Comparison of ENCODE assay signal across 11 cellular contexts in the genomic region with DNA sequence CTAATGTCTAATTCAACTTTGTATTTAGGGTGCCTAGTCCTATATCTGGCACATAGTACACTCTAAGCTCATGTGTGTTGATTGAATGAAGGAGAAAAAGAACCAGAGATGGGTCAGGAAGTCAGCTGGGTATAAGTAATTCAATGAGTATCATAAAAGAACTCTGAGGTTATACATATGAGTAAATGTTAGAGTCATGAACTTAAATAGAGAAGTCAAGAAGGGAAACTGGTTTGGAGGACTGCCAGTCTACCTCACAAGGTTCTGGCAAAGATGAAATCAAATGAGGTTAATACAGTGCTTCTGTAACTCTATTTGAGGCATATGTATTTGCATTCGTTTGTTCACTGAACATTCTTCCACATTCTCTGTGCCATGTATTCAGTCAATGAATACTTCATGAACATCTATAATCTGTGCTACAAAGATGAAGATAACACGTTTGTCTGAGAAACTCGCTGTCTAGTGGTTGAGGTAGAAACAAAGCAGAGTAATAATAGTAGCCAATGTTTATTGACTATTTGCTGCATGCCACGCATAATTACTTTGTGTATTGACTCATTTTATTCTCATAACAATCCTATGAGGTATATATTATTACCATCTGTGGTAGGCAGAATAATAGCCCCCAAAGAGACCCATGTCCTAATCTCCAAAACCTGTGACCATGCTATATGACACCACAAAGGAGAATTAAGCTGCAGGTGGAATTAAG.
DNase-seq lines count a peak whose midpoint lies in the region; ATAC-seq and TF ChIP-seq lines count a peak whose summit lies in the region.
"Had no signal": no experiment of that assay in that cellular context is flagged by ENCODE, and none has a peak within 500 bp of the region (broad histone marks: within the 10 kb centered on the region; RNA-seq: fewer than 3 reads in every experiment).

No MANE protein-coding gene starts in this region.

- peaks cover 4% of the 10 kb centered on the region for H3K27me3 Mint-ChIP-seq in activated CD8-positive, alpha-beta memory T cell treated with anti-CD3 and anti-CD28 coated beads, Interleukin-2, amount 10 ng/mL, durations not matched to agents 7 days and 5 days
- H3K27me3 Mint-ChIP-seq in activated CD8-positive, alpha-beta T cell treated with anti-CD3 and anti-CD28 coated beads, Interleukin-2, amount 10 ng/mL, durations not matched to agents 7 days and 5 days (ENCODE audit: low read depth): no peaks in the 10 kb centered on the region
- no peaks in the 10 kb centered on the region for H3K27me3 Mint-ChIP-seq in chondrocyte (ENCODE audit: low read depth)

- peaks cover 67% of the 10 kb centered on the region for H3K4me1 Mint-ChIP-seq in activated CD8-positive, alpha-beta memory T cell treated with anti-CD3 and anti-CD28 coated beads, Interleukin-2, amount 10 ng/mL, durations not matched to agents 7 days and 5 days
- peaks cover 72% of the 10 kb centered on the region for H3K4me1 Mint-ChIP-seq in activated CD8-positive, alpha-beta T cell treated with anti-CD3 and anti-CD28 coated beads, Interleukin-2, amount 10 ng/mL, durations not matched to agents 7 days and 5 days (ENCODE audit: low read depth)
- peaks cover 55% of the 10 kb centered on the region for H3K4me1 Mint-ChIP-seq in stimulated activated effector memory CD8-positive, alpha-beta T cell treated with anti-CD3 and anti-CD28 coated beads, Interleukin-12 subunit alpha, Interleukin-12 subunit beta, amount 100 ng/mL, for 72 hours
- H3K4me1 Mint-ChIP-seq in chondrocyte (ENCODE audit: low read depth): peaks cover 19% of the 10 kb centered on the region
- H3K4me1 Mint-ChIP-seq: GM23338 had no signal

- no peak for TF ChIP-seq CTCF in chondrocyte (IDR thresholded peaks at IDR 0.05)

- CTCF ChIA-PET in activated CD8-positive, alpha-beta memory T cell treated with anti-CD3 and anti-CD28 coated beads, Interleukin-2, amount 10 ng/mL, durations not matched to agents 7 days and 5 days (lab: Charles Lee): interaction anchor here (0.5 to 2.4 kb wide), 5 partner anchors 11 to 294 kb away, joined by 3 to 9 read pairs (median 4); no protein-coding TSS in a partner anchor
- CTCF ChIA-PET in activated CD8-positive, alpha-beta T cell treated with anti-CD3 and anti-CD28 coated beads, Interleukin-2, amount 10 ng/mL, durations not matched to agents 7 days and 5 days (lab: Charles Lee): interaction anchor here (0.8 to 8.7 kb wide), 8 partner anchors 10 to 102 kb away, joined by 3 to 63 read pairs (median 17); partner anchors contain the start of gene PTGER2

- POLR2A ChIA-PET in activated CD8-positive, alpha-beta T cell treated with anti-CD3 and anti-CD28 coated beads, Interleukin-2, amount 10 ng/mL, durations not matched to agents 7 days and 5 days (lab: Charles Lee): interaction anchor here (0.6 to 4.7 kb wide), 3 partner anchors 51 to 282 kb away, joined by 3 to 30 read pairs (median 18); partner anchors contain the start of gene PTGER2

- peak; percentile 47 for DNase-seq in activated CD8-positive, alpha-beta memory T cell treated with anti-CD3 and anti-CD28 coated beads, Interleukin-2, amount 10 ng/mL, durations not matched to agents 7 days and 5 days
- no peak for DNase-seq in activated CD8-positive, alpha-beta memory T cell treated with anti-CD3 and anti-CD28 coated beads for 24 hours
- DNase-seq in activated CD8-positive, alpha-beta T cell treated with anti-CD3 and anti-CD28 coated beads, Interleukin-2, amount 10 ng/mL, durations not matched to agents 7 days and 5 days: no peak
- no peak for DNase-seq in stimulated activated effector memory CD8-positive, alpha-beta T cell treated with anti-CD3 and anti-CD28 coated beads, Interleukin-12 subunit alpha, Interleukin-12 subunit beta, amount 100 ng/mL, for 72 hours (ENCODE audit: low spot score in 2 of 2)
- DNase-seq in cerebellar cortex (ENCODE audit: low spot score): no peak
- no peak for DNase-seq in chondrocyte (ENCODE audit: low spot score)
- DNase-seq: anterior cingulate cortex, PC-9 had no signal

- peaks cover 12% of the 10 kb centered on the region for H3K9me3 Mint-ChIP-seq in activated CD8-positive, alpha-beta memory T cell treated with anti-CD3 and anti-CD28 coated beads, Interleukin-2, amount 10 ng/mL, durations not matched to agents 7 days and 5 days (ENCODE audit: low read depth)
- H3K9me3 Mint-ChIP-seq in activated CD8-positive, alpha-beta T cell treated with anti-CD3 and anti-CD28 coated beads, Interleukin-2, amount 10 ng/mL, durations not matched to agents 7 days and 5 days (ENCODE audit: insufficient read depth): peaks cover 6% of the 10 kb centered on the region
- H3K9me3 Mint-ChIP-seq in stimulated activated effector memory CD8-positive, alpha-beta T cell treated with anti-CD3 and anti-CD28 coated beads, Interleukin-12 subunit alpha, Interleukin-12 subunit beta, amount 100 ng/mL, for 72 hours: peaks cover 2% of the 10 kb centered on the region
- no peaks in the 10 kb centered on the region for H3K9me3 Mint-ChIP-seq in chondrocyte (ENCODE audit: low read depth)
- H3K9me3 Mint-ChIP-seq: GM23338 had no signal

- peak overlapping the region; percentile 2 for H3K4me3 Mint-ChIP-seq in activated CD8-positive, alpha-beta memory T cell treated with anti-CD3 and anti-CD28 coated beads, Interleukin-2, amount 10 ng/mL, durations not matched to agents 7 days and 5 days
- no peak overlapping the region for H3K4me3 Mint-ChIP-seq in activated CD8-positive, alpha-beta T cell treated with anti-CD3 and anti-CD28 coated beads, Interleukin-2, amount 10 ng/mL, durations not matched to agents 7 days and 5 days
- H3K4me3 Mint-ChIP-seq in stimulated activated effector memory CD8-positive, alpha-beta T cell treated with anti-CD3 and anti-CD28 coated beads, Interleukin-12 subunit alpha, Interleukin-12 subunit beta, amount 100 ng/mL, for 72 hours: peak overlapping the region; percentile 2
- H3K4me3 Mint-ChIP-seq in chondrocyte (ENCODE audit: unreplicated experiment): no peak overlapping the region
- H3K4me3 Mint-ChIP-seq: GM23338 had no signal

- peak overlapping the region; percentile 83 for H3K27ac Mint-ChIP-seq in activated CD8-positive, alpha-beta memory T cell treated with anti-CD3 and anti-CD28 coated beads, Interleukin-2, amount 10 ng/mL, durations not matched to agents 7 days and 5 days
- peak overlapping the region; percentile 61 for H3K27ac Mint-ChIP-seq in activated CD8-positive, alpha-beta T cell treated with anti-CD3 and anti-CD28 coated beads, Interleukin-2, amount 10 ng/mL, durations not matched to agents 7 days and 5 days
- H3K27ac Mint-ChIP-seq in stimulated activated effector memory CD8-positive, alpha-beta T cell treated with anti-CD3 and anti-CD28 coated beads, Interleukin-12 subunit alpha, Interleukin-12 subunit beta, amount 100 ng/mL, for 72 hours: no peak overlapping the region
- H3K27ac Mint-ChIP-seq in chondrocyte (ENCODE audit: unreplicated experiment): no peak overlapping the region
- H3K27ac Mint-ChIP-seq: GM23338 had no signal

- ATAC-seq in activated CD8-positive, alpha-beta memory T cell treated with anti-CD3 and anti-CD28 coated beads, Interleukin-2, amount 10 ng/mL, durations not matched to agents 7 days and 5 days: peak; percentile 77
- peak; percentile 68 for ATAC-seq in HG03108 (IDR thresholded peaks at IDR 0.05; ENCODE audit: unreplicated experiment)
- peak; percentile 31 for ATAC-seq in activated CD8-positive, alpha-beta T cell treated with anti-CD3 and anti-CD28 coated beads, Interleukin-2, amount 10 ng/mL, durations not matched to agents 7 days and 5 days
- peak; percentile 97 for ATAC-seq in stimulated activated effector memory CD8-positive, alpha-beta T cell treated with anti-CD3 and anti-CD28 coated beads, Interleukin-12 subunit alpha, Interleukin-12 subunit beta, amount 100 ng/mL, for 72 hours
- no peak for ATAC-seq in GM21737 (IDR thresholded peaks at IDR 0.05; ENCODE audit: unreplicated experiment)
- ATAC-seq: GM23338 had no signal

- peaks cover 33% of the 10 kb centered on the region for H3K36me3 Mint-ChIP-seq in activated CD8-positive, alpha-beta memory T cell treated with anti-CD3 and anti-CD28 coated beads, Interleukin-2, amount 10 ng/mL, durations not matched to agents 7 days and 5 days
- H3K36me3 Mint-ChIP-seq in activated CD8-positive, alpha-beta T cell treated with anti-CD3 and anti-CD28 coated beads, Interleukin-2, amount 10 ng/mL, durations not matched to agents 7 days and 5 days (ENCODE audit: low read depth): peaks cover 38% of the 10 kb centered on the region
- H3K36me3 Mint-ChIP-seq in stimulated activated effector memory CD8-positive, alpha-beta T cell treated with anti-CD3 and anti-CD28 coated beads, Interleukin-12 subunit alpha, Interleukin-12 subunit beta, amount 100 ng/mL, for 72 hours: no peaks in the 10 kb centered on the region
- H3K36me3 Mint-ChIP-seq in chondrocyte (ENCODE audit: low read depth): no peaks in the 10 kb centered on the region

Comparison
In these comparisons a context has a peak if more than half of its experiments do, and no peak if none do; other contexts are left out.
1. H3K27ac Mint-ChIP-seq: peak in activated CD8-positive, alpha-beta memory T cell treated with anti-CD3 and anti-CD28 coated beads, Interleukin-2, amount 10 ng/mL, durations not matched to agents 7 days and 5 days (single experiment) and activated CD8-positive, alpha-beta T cell treated with anti-CD3 and anti-CD28 coated beads, Interleukin-2, amount 10 ng/mL, durations not matched to agents 7 days and 5 days (single experiment); none in stimulated activated effector memory CD8-positive, alpha-beta T cell treated with anti-CD3 and anti-CD28 coated beads, Interleukin-12 subunit alpha, Interleukin-12 subunit beta, amount 100 ng/mL, for 72 hours (single experiment) and chondrocyte (single experiment).
2. H3K4me3 Mint-ChIP-seq: peak in activated CD8-positive, alpha-beta memory T cell treated with anti-CD3 and anti-CD28 coated beads, Interleukin-2, amount 10 ng/mL, durations not matched to agents 7 days and 5 days (single experiment) and stimulated activated effector memory CD8-positive, alpha-beta T cell treated with anti-CD3 and anti-CD28 coated beads, Interleukin-12 subunit alpha, Interleukin-12 subunit beta, amount 100 ng/mL, for 72 hours (single experiment); none in activated CD8-positive, alpha-beta T cell treated with anti-CD3 and anti-CD28 coated beads, Interleukin-2, amount 10 ng/mL, durations not matched to agents 7 days and 5 days (single experiment) and chondrocyte (single experiment).